15 cellular contexts compared by ENCODE assay signal in the genomic region with DNA sequence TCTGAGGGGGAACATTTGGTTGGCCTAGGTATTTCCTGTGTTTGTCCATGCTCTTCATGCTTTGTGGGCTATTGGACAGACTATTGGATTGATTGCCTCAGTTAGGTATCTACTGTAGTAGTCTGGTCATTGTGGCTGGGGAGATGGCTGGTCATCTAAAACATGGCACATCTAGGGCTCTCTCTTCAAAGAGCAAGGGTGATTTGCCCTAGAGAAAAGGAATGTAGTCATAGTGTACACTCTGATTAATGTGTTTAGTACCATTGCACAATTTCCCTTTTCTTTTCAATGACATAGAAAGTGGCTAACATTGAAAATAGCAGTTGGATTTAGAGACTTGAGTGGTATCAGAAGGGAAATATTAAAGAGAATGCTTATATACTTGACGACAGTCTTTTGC.
DNase-seq lines count a peak whose midpoint lies in the region; TF ChIP-seq lines count a peak whose summit lies in the region.
"Had no signal": no experiment of that assay in that cellular context is flagged by ENCODE, and none has a peak within 500 bp of the region (broad histone marks: within the 10 kb centered on the region; RNA-seq: fewer than 3 reads in every experiment).

No MANE protein-coding gene starts in this region.

- DNase-seq in NOMO-1 (lab: John Stamatoyannopoulos, UW; ENCODE audit: unreplicated experiment in 2 of 2) = peak; percentile 24 to 76
- DNase-seq in NOMO-1 treated with dmso at 0.1 percent for 144 hours (lab: John Stamatoyannopoulos, UW; ENCODE audit: unreplicated experiment) = no peak
- DNase-seq in NB4 (ENCODE audit: low read depth) = peak; percentile 21
- DNase-seq in cardiac fibroblast (ENCODE audit: low read depth in 2 of 2) = peak; percentile 7 to 34
- peak; percentile 78 for DNase-seq in renal cortical epithelial cell (ENCODE audit: low read depth)
- DNase-seq in NCI-H526 treated with DMSO at 0.1 percent for 48 hours (lab: John Stamatoyannopoulos, UW) = no peak
- no peak for DNase-seq in stimulated activated CD4-positive, alpha-beta T cell treated with anti-CD3 and anti-CD28 coated beads, Interleukin-15, amount 100 ng/mL, for 24 hours
- DNase-seq in GM19238 (ENCODE audit: insufficient read length, low spot score) = no peak
- DNase-seq: 8988T, HFFc6, NCI-H1105, NCI-H187, NCI-H446 treated with DMSO at 0.1 percent for 48 hours, NCI-H82, RPMI8226 had no signal

- H3K4me3 ChIP-seq in NB4 (ENCODE audit: low read depth, low read length) (no peak overlapping the region), cardiac fibroblast (replicated peaks in 1 of 2; ENCODE audit: low read depth in 2 of 2, low read length in 2 of 2) (no peak overlapping the region)

- no peak for TF ChIP-seq POLR2A in NB4 (IDR thresholded peaks at IDR 0.05; ENCODE audit: extremely low read depth, insufficient read length)

- TF ChIP-seq CTCF in NB4 (IDR thresholded peaks at IDR 0.05; ENCODE audit: low read depth, low read length) (no peak), cardiac fibroblast (IDR thresholded peaks at IDR 0.05; ENCODE audit: low read depth, low read length) (no peak)

Comparison
In these comparisons a context has a peak if more than half of its experiments do, and no peak if none do; other contexts are left out.
1. DNase-seq: peak in NOMO-1 (2 of 2), NB4 (single experiment), cardiac fibroblast (2 of 2) and renal cortical epithelial cell (single experiment); none in NOMO-1 treated with dmso at 0.1 percent for 144 hours (single experiment), NCI-H526 treated with DMSO at 0.1 percent for 48 hours (single experiment), stimulated activated CD4-positive, alpha-beta T cell treated with anti-CD3 and anti-CD28 coated beads, Interleukin-15, amount 100 ng/mL, for 24 hours (single experiment) and GM19238 (single experiment).